ENCODE assay signal across 23 cellular contexts in the genomic region with DNA sequence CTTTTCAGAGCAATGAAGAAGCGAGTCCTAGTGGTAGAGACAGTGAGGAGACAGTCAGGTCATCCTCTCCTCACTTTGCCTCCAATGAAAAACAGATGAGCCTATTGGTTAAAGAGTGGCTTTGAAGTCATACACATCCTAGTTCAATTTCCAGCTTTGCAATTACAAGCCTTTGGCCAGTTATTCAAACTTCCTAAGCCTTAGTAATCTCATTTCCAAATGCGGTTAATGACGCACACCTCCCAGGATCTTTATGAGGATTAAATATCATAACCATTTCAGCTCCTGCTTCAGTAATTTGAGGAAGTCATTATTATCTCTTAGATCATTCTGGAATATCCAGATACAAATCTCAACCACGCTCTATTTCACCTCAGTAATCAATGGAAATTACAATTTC. TPM values are rescaled to one million over a fixed set of nuclear protein-coding genes. Genes with fewer than 3 reads are reported as not detected.
A peak's percentile ranks its signal among the peaks of the same experiment; 100 is the strongest.
DNase-seq lines count a peak whose midpoint lies in the region; ATAC-seq, FAIRE-seq and TF ChIP-seq lines count a peak whose summit lies in the region.
"Had no signal": no experiment of that assay in that cellular context is flagged by ENCODE, and none has a peak within 500 bp of the region (broad histone marks: within the 10 kb centered on the region; RNA-seq: fewer than 3 reads in every experiment).

No MANE protein-coding gene starts in this region.

- H3K27ac Mint-ChIP-seq in T-helper 17 cell: peak overlapping the region; percentile 43
- H3K27ac Mint-ChIP-seq: T-helper 1 cell treated with Interleukin-12 subunit alpha and Interleukin-12 subunit beta and Interleukin-4 antibody, amounts not matched to agents 30 μg/mL and 1 μg/mL, for 36 hours had no signal

- no peak for FAIRE-seq in D721Med (lab: Jason Lieb, UNC)
- FAIRE-seq: A204.1, GM12892, HepG2 had no signal

- no peak overlapping the region for H3K4me3 ChIP-seq in retinal pigment epithelial cell (ENCODE audit: low read length)

- H3K36me3 Mint-ChIP-seq in T-helper 17 cell (ENCODE audit: low read depth): no peaks in the 10 kb centered on the region

- no peaks in the 10 kb centered on the region for H3K27me3 Mint-ChIP-seq in T-helper 17 cell

- H3K4me1 Mint-ChIP-seq in T-helper 17 cell: peaks cover 15% of the 10 kb centered on the region

- TF ChIP-seq CTCF in D721Med (IDR thresholded peaks at IDR 0.05; ENCODE audit: insufficient read depth, missing control alignments) (no peak), retinal pigment epithelial cell (conservative IDR thresholded peaks at IDR 0.05; ENCODE audit: low read depth, low read length) (no peak)

- DNase-seq in D721Med (ENCODE audit: insufficient read length, low spot score) (peak; percentile 36), HT1080 (ENCODE audit: low read depth) (peak; percentile 65), T-helper 17 cell (no peak), retinal pigment epithelial cell (ENCODE audit: low read depth) (peak; percentile 66), cerebellar cortex (ENCODE audit: low spot score) (no peak), NCI-H2196 treated with DMSO at 0.1 percent for 48 hours (lab: John Stamatoyannopoulos, UW; ENCODE audit: unreplicated experiment) (no peak), NCI-H1092 (lab: John Stamatoyannopoulos, UW) (no peak)
- DNase-seq: BE2C, DMS79, GOT3, HCEC 1CT, KBM-7, MM.1S, NCI-H1105, NCI-H146, NCI-H2029, NCI-H226, NCI-H510A treated with DMSO at 0.1 percent for 48 hours, Right ventricle myocardium superior had no signal

- H3K4me3 Mint-ChIP-seq in T-helper 17 cell: no peak overlapping the region
- H3K4me3 Mint-ChIP-seq: T-helper 1 cell treated with Interleukin-12 subunit alpha and Interleukin-12 subunit beta and Interleukin-4 antibody, amounts not matched to agents 30 μg/mL and 1 μg/mL, for 36 hours had no signal

- H3K9me3 ChIP-seq in T-helper 17 cell (ENCODE audit: control insufficient read depth, low read length, poor library complexity, severe bottlenecking): no peaks in the 10 kb centered on the region
- H3K9me3 ChIP-seq: BE2C had no signal

- no peak for ATAC-seq in T-helper 17 cell
- ATAC-seq: HepG2 had no signal

RNA-seq across cellular contexts. Expression of a gene that starts 10.0 kb away (rescaled TPM):
- 6.1 and 6.8 TPM in 2 replicates for total RNA-seq in HT1080 (2014; rRNA removed; shearing (Covaris generic))
- polyA plus RNA-seq in HT1080 (2015; cell fraction: cytosol; rRNA removed): 7.7 and 7.9 TPM in 2 replicates
- polyA plus RNA-seq in HT1080 (2015; cell fraction: nucleus; rRNA removed): 9.6 and 10.4 TPM in 2 replicates
- total RNA-seq in T-helper 17 cell: 100 to 1,000 TPM; 109 to 134 TPM

Comparison
In these comparisons a context has a peak if more than half of its experiments do, and no peak if none do; other contexts are left out.
1. DNase-seq: peak in D721Med (single experiment), HT1080 (single experiment) and retinal pigment epithelial cell (single experiment); none in T-helper 17 cell (0 of 3), cerebellar cortex (single experiment), NCI-H2196 treated with DMSO at 0.1 percent for 48 hours (single experiment) and NCI-H1092 (single experiment).
2. RNA of a gene that starts 10.0 kb away (total RNA-seq): 109 to 134 TPM in T-helper 17 cell; 6.1 to 6.8 TPM in HT1080; every median in the first group is over 10 times any median in the second.